In the genomic region with DNA sequence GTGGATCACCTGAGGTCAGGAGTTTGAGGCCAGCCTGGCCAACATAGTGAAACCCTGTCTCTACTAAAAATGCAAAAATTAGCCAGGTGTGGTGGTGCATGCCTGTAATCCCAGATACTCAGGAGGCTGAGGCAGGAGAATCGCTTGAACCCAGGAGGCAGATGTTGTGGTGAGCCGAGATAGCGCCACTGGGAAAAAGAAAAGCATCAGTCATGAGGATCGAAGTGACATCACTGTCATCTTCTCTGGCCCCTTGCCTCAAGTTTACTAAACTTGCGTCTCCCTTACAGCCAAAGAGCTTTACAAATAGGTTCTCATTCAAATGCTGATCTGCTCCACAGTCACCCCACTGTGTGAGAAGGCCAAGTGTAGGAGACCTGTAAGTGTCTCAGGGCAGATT, we compare ENCODE assay signal across 7 cellular contexts. TPM values are rescaled to one million over a fixed set of nuclear protein-coding genes. Genes with fewer than 3 reads are reported as not detected.
A peak's percentile ranks its signal among the peaks of the same experiment; 100 is the strongest.
DNase-seq lines count a peak whose midpoint lies in the region; ATAC-seq and TF ChIP-seq lines count a peak whose summit lies in the region.
"Not testable (repeated sequence)": the region's sequence is repeated elsewhere in the genome, so short reads cannot be mapped to it uniquely, and the experiment has no call there.

No MANE protein-coding gene starts in this region.

- peak overlapping the region; percentile 44 for H3K4me2 ChIP-seq in GM23338

- not testable (repeated sequence) for H3K9ac ChIP-seq in endodermal cell (ENCODE audit: extremely low read depth, low read length, poor library complexity, severe bottlenecking)

- not testable (repeated sequence) for H3K9me2 ChIP-seq in GM23338 (ENCODE audit: insufficient read depth)

- POLR2A ChIA-PET in CD4-positive, alpha-beta T cell (lab: Charles Lee), result not testable (repeated sequence)

- H3K27ac Mint-ChIP-seq in CD4-positive, alpha-beta T cell; GM23338; endodermal cell: not testable (repeated sequence)
- peak overlapping the region; percentile 29 for H3K27ac Mint-ChIP-seq in stimulated activated effector memory CD8-positive, alpha-beta T cell treated with anti-CD3 and anti-CD28 coated beads, Interleukin-12 subunit alpha, Interleukin-12 subunit beta, amount 100 ng/mL, for 72 hours

- not testable (repeated sequence) for H3K36me3 ChIP-seq in GM23338 (ENCODE audit: insufficient read depth); endodermal cell (ENCODE audit: control insufficient read depth, insufficient read depth, low read length); right lobe of liver

- peak overlapping the region; percentile 11 for H3K4me3 Mint-ChIP-seq in CD4-positive, alpha-beta T cell
- H3K4me3 Mint-ChIP-seq in GM23338; endodermal cell; stimulated activated effector memory CD8-positive, alpha-beta T cell treated with anti-CD3 and anti-CD28 coated beads, Interleukin-12 subunit alpha, Interleukin-12 subunit beta, amount 100 ng/mL, for 72 hours: not testable (repeated sequence)

- H2AFZ ChIP-seq in GM23338, result not testable (repeated sequence)

- peak overlapping the region; percentile 23; the same call in 1 of the 2 replicates for H3K4me3 ChIP-seq in GM23338
- H3K4me3 ChIP-seq in endodermal cell (ENCODE audit: low read length); right lobe of liver: not testable (repeated sequence)

- ATAC-seq in CD4-positive, alpha-beta T cell (ENCODE audit: poor library complexity); right lobe of liver; stimulated activated effector memory CD8-positive, alpha-beta T cell treated with anti-CD3 and anti-CD28 coated beads, Interleukin-12 subunit alpha, Interleukin-12 subunit beta, amount 100 ng/mL, for 72 hours: not testable (repeated sequence)
- peak; percentile 40 for ATAC-seq in GM23338

- not testable (repeated sequence) for H3K9me3 Mint-ChIP-seq in CD4-positive, alpha-beta T cell; GM23338; endodermal cell; stimulated activated effector memory CD8-positive, alpha-beta T cell treated with anti-CD3 and anti-CD28 coated beads, Interleukin-12 subunit alpha, Interleukin-12 subunit beta, amount 100 ng/mL, for 72 hours

- H3K36me3 Mint-ChIP-seq in CD4-positive, alpha-beta T cell (ENCODE audit: low read depth); GM23338 (ENCODE audit: low read depth); endodermal cell (ENCODE audit: low read depth); stimulated activated effector memory CD8-positive, alpha-beta T cell treated with anti-CD3 and anti-CD28 coated beads, Interleukin-12 subunit alpha, Interleukin-12 subunit beta, amount 100 ng/mL, for 72 hours: not testable (repeated sequence)

- intact Hi-C loops in CD4-positive, alpha-beta T cell (cut with DNase I, micrococcal nuclease), result not testable (repeated sequence)
- intact Hi-C loops in right lobe of liver (cut with DNase I), result loop anchor here (5.0 to 10.0 kb wide), 2 partner anchors 34 to 166 kb away; partner anchors contain the start of gene SIK2 (in 1 of the 2)

- DNase-seq in CD4-positive, alpha-beta T cell; right lobe of liver; stimulated activated effector memory CD8-positive, alpha-beta T cell treated with anti-CD3 and anti-CD28 coated beads, Interleukin-12 subunit alpha, Interleukin-12 subunit beta, amount 100 ng/mL, for 72 hours (ENCODE audit: low spot score in 2 of 2): not testable (repeated sequence)
- DNase-seq in GM23338 (ENCODE audit: low spot score) (peak; percentile 60), OCI-M1 (lab: John Stamatoyannopoulos, UW) (peak; percentile 19), endodermal cell (peak; percentile 66), iPS DF 19.7 (ENCODE audit: low read depth, low spot score) (peak; percentile 42)

- not testable (repeated sequence) for H3K4me1 Mint-ChIP-seq in CD4-positive, alpha-beta T cell (ENCODE audit: low read depth); stimulated activated effector memory CD8-positive, alpha-beta T cell treated with anti-CD3 and anti-CD28 coated beads, Interleukin-12 subunit alpha, Interleukin-12 subunit beta, amount 100 ng/mL, for 72 hours
- H3K4me1 Mint-ChIP-seq in GM23338 (peaks cover 32% of the 10 kb centered on the region), endodermal cell (peaks cover 14% of the 10 kb centered on the region)

- not testable (repeated sequence) for H4K20me1 ChIP-seq in GM23338 (replicated peaks; ENCODE audit: insufficient read depth)

- H3K4me1 ChIP-seq in GM23338 (ENCODE audit: insufficient read depth), result peaks cover 33% of the 10 kb centered on the region
- not testable (repeated sequence) for H3K4me1 ChIP-seq in endodermal cell (ENCODE audit: control insufficient read depth, insufficient read depth, low read length)
- H3K4me1 ChIP-seq in right lobe of liver, result peaks cover 0 to 52% (median 22%) of the 10 kb centered on the region in 4 donors

- H3K27me3 Mint-ChIP-seq in CD4-positive, alpha-beta T cell; GM23338 (ENCODE audit: insufficient read depth, low read depth, poor library complexity); endodermal cell (ENCODE audit: insufficient read depth): not testable (repeated sequence)

- H3F3A ChIP-seq in GM23338 (replicated peaks; ENCODE audit: low read depth), result peaks cover 12% of the 10 kb centered on the region; the same call in 1 of the 2 replicates

- not testable (repeated sequence) for TF ChIP-seq POLR2A in right lobe of liver (IDR thresholded peaks at IDR 0.05)

- not testable (repeated sequence) for H3K9me3 ChIP-seq in CD4-positive, alpha-beta T cell (ENCODE audit: control insufficient read depth, low read length); endodermal cell (ENCODE audit: control insufficient read depth, low read length); right lobe of liver

- not testable (repeated sequence) for H3K27me3 ChIP-seq in CD4-positive, alpha-beta T cell (ENCODE audit: control insufficient read depth, insufficient read depth, low read length); GM23338 (ENCODE audit: insufficient read depth); endodermal cell (ENCODE audit: control insufficient read depth, insufficient read depth, low read length, poor library complexity, severe bottlenecking); right lobe of liver

- H3K27ac ChIP-seq in CD4-positive, alpha-beta T cell (ENCODE audit: low read depth, low read length); GM23338 (ENCODE audit: low read depth); endodermal cell (ENCODE audit: low read depth, low read length): not testable (repeated sequence)
- peak overlapping the region in 2 of 3 donors; percentile 11 to 91 for H3K27ac ChIP-seq in right lobe of liver

- CTCF ChIA-PET in CD4-positive, alpha-beta T cell (lab: Charles Lee), result not testable (repeated sequence)

- H3K79me2 ChIP-seq in GM23338 (replicated peaks; ENCODE audit: insufficient read depth), result not testable (repeated sequence)

- TF ChIP-seq CTCF in CD4-positive, alpha-beta T cell (IDR thresholded peaks at IDR 0.05); GM23338 (conservative IDR thresholded peaks at IDR 0.05; ENCODE audit: low read depth in 2 of 2); endodermal cell (conservative IDR thresholded peaks at IDR 0.05); right lobe of liver (IDR thresholded peaks at IDR 0.05): not testable (repeated sequence)

- WGBS in endodermal cell (ENCODE audit: insufficient coverage in 1 of 2, insufficient read length in 1 of 2), 2 experiments, result 40 to 83% methylated on average over 1 to 5 of the region's 5 CpGs
- 87% methylated on average over 5 of the region's 5 CpGs for WGBS in right lobe of liver (ENCODE audit: insufficient coverage, low coverage, low lambda C conversion rate, missing lambda C conversion rate)

TF ChIP-seq in GM23338, 12 proteins besides CTCF, POLR2A, EP300 and RAD21:
- peak; percentile 22; the same call in 1 of the 2 replicates for TF ChIP-seq CREB1 (CRISPR knock-in tag; IDR thresholded peaks at IDR 0.05; ENCODE audit: low read depth)

RNA-seq across cellular contexts. Expression of gene PPP2R1B, which starts 5.0 kb away (rescaled TPM):
- total RNA-seq in CD4-positive, alpha-beta T cell, result 10 to 100 TPM; 34.5 to 39.2 TPM
- 75.3 and 82.0 TPM in 2 replicates for total RNA-seq in GM23338 (2014; rRNA removed; shearing (Covaris generic))
- polyA plus RNA-seq in GM23338 (2016; fragmentation: Nextera tagmentation; extraction: Ambion mirVana), result 15.9 and 18.5 TPM in 2 replicates
- total RNA-seq in endodermal cell (10 to 100 TPM; 70.0 to 89.7 TPM), right lobe of liver (100 to 1,000 TPM in 1 of 6 experiments, 10 to 100 TPM in 5; 44.5 to 150 (median 59.6) TPM)
- polyA plus RNA-seq in endodermal cell (2013, experiment 1 of 2), result 36.8 TPM
- polyA plus RNA-seq in endodermal cell (2013, experiment 2 of 2), result 37.3 TPM
